Comparison of ENCODE assay signal across 1 cellular context in genomic region chr6:139278190-139278589, GRCh38.
TF ChIP-seq lines count a peak whose summit lies in the region.

No MANE protein-coding gene starts in this region.

TF ChIP-seq in IMR-90, 13 proteins besides CTCF, POLR2A, EP300 and RAD21:
- TF ChIP-seq CEBPB (IDR thresholded peaks at IDR 0.05; ENCODE audit: low read depth, low read length), result no peak
- no peak for TF ChIP-seq FOS (IDR thresholded peaks at IDR 0.05; ENCODE audit: low read depth, low read length)
